1 cellular context compared by ENCODE assay signal in genomic region chr11:119149371-119150275, GRCh38.
TF ChIP-seq lines count a peak whose summit lies in the region.

No MANE protein-coding gene starts in this region.

TF ChIP-seq in SK-N-SH treated with all-trans-retinoic acid at 6 μM for 48 hours, 23 proteins besides CTCF, POLR2A, EP300 and RAD21 (continued from another document):
- TF ChIP-seq CSRNP3 (CRISPR knock-in tag; IDR thresholded peaks at IDR 0.05) (no peak), ARNTL (CRISPR knock-in tag; IDR thresholded peaks at IDR 0.05; ENCODE audit: borderline replicate concordance, low read depth) (no peak), ISL1 (CRISPR knock-in tag; IDR thresholded peaks at IDR 0.05) (no peak), PPARA (CRISPR knock-in tag; IDR thresholded peaks at IDR 0.05; ENCODE audit: borderline replicate concordance) (no peak), TCF4 (CRISPR knock-in tag; IDR thresholded peaks at IDR 0.05; ENCODE audit: borderline replicate concordance) (no peak)
TF ChIP-seq in SK-N-SH treated with all-trans-retinoic acid at 6 μM for 48 hours: peak in this region for 0.
